ENCODE assay signal across 9 cellular contexts in the genomic region with DNA sequence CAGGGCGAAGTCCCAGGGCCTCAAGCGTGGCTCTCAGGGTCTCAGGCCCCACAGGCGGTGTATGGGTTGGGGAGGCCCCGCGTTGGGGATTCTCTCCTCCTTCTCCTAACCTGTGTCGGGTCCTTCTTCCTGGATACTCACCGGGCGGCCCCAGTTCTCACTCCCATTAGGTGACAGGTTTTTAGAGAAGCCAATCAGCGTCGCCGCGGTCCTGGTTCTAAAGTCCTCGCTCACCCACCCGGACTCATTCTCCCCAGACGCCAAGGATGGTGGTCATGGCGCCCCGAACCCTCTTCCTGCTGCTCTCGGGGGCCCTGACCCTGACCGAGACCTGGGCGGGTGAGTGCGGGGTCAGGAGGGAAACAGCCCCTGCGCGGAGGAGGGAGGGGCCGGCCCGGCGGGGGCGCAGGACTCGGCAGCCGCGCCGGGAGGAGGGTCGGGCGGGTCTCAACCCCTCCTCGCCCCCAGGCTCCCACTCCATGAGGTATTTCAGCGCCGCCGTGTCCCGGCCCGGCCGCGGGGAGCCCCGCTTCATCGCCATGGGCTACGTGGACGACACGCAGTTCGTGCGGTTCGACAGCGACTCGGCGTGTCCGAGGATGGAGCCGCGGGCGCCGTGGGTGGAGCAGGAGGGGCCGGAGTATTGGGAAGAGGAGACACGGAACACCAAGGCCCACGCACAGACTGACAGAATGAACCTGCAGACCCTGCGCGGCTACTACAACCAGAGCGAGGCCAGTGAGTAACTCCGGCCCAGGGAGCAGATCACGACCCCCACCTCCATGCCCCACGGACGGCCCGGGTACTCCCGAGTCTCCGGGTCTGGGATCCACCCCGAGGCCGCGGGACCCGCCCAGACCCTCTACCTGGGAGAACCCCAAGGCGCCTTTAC. TPM values are rescaled to one million over a fixed set of nuclear protein-coding genes. Genes with fewer than 3 reads are reported as not detected.
DNase-seq lines count a peak whose midpoint lies in the region; ATAC-seq and TF ChIP-seq lines count a peak whose summit lies in the region.
"Had no signal": no experiment of that assay in that cellular context is flagged by ENCODE, and none has a peak within 500 bp of the region (broad histone marks: within the 10 kb centered on the region; RNA-seq: fewer than 3 reads in every experiment).

HLA-G (plus strand) TSS at position 247 of the 892 bp plus-strand sequence; CDS start at position 267, 20 bp downstream.

- 7% methylated on average over 74 of the region's 75 CpGs for WGBS in right cardiac atrium

- H3K9me3 Mint-ChIP-seq in activated T-cell treated with anti-CD3 and anti-CD28 coated beads, Interleukin-2, amount 50 U/mL, for 72 hours, result no peaks in the 10 kb centered on the region
- no peaks in the 10 kb centered on the region for H3K9me3 Mint-ChIP-seq in progenitor cell of endocrine pancreas (ENCODE audit: low read depth)

- H3K4me1 Mint-ChIP-seq in activated T-cell treated with anti-CD3 and anti-CD28 coated beads, Interleukin-2, amount 50 U/mL, for 72 hours (ENCODE audit: low read depth), result peaks cover 11% of the 10 kb centered on the region
- no peaks in the 10 kb centered on the region for H3K4me1 Mint-ChIP-seq in progenitor cell of endocrine pancreas (ENCODE audit: low read depth)
- H3K4me1 Mint-ChIP-seq: brain had no signal

- TF ChIP-seq CTCF in GM12864 (IDR thresholded peaks at IDR 0.05; ENCODE audit: low read depth, low read length, missing control alignments) (no peak), progenitor cell of endocrine pancreas (IDR thresholded peaks at IDR 0.05; ENCODE audit: unreplicated experiment) (no peak)

- H3K4me3 Mint-ChIP-seq in activated T-cell treated with anti-CD3 and anti-CD28 coated beads, Interleukin-2, amount 50 U/mL, for 72 hours, result peak within 1 kb of the TSS; percentile 73 to 77
- H3K4me3 Mint-ChIP-seq in progenitor cell of endocrine pancreas (ENCODE audit: low read depth), result peak within 1 kb of the TSS; percentile 60

- no peaks in the 10 kb centered on the region for H3K36me3 Mint-ChIP-seq in activated T-cell treated with anti-CD3 and anti-CD28 coated beads, Interleukin-2, amount 50 U/mL, for 72 hours (ENCODE audit: insufficient read depth in 2 of 2)
- no peaks in the 10 kb centered on the region for H3K36me3 Mint-ChIP-seq in progenitor cell of endocrine pancreas (ENCODE audit: insufficient read depth)
- H3K36me3 Mint-ChIP-seq: brain had no signal

- H3K27ac ChIP-seq in right cardiac atrium (ENCODE audit: low read length), result no peak within 1 kb of the TSS

- DNase-seq in GM12864 (ENCODE audit: low read depth) (no peak), right cardiac atrium (peak in 1 of 3 donors; percentile 64), progenitor cell of endocrine pancreas (ENCODE audit: low spot score, unreplicated experiment) (no peak), NCI-H1092 treated with DMSO at 0.1 percent for 48 hours (lab: John Stamatoyannopoulos, UW) (no peak), HuH-7.5 (ENCODE audit: low spot score) (no peak)
- no peak for DNase-seq in activated T-cell treated with anti-CD3 and anti-CD28 coated beads, Interleukin-2, amount 50 U/mL, for 72 hours

- H3K4me3 ChIP-seq in GM12864 (ENCODE audit: low read depth, low read length) (peak within 1 kb of the TSS; percentile 40), right cardiac atrium (ENCODE audit: low read length) (peak within 1 kb of the TSS; percentile 7)

- no peak within 1 kb of the TSS for H3K27ac Mint-ChIP-seq in activated T-cell treated with anti-CD3 and anti-CD28 coated beads, Interleukin-2, amount 50 U/mL, for 72 hours
- H3K27ac Mint-ChIP-seq in progenitor cell of endocrine pancreas, result no peak within 1 kb of the TSS
- H3K27ac Mint-ChIP-seq: brain had no signal

- no peaks in the 10 kb centered on the region for H3K9me3 ChIP-seq in right cardiac atrium (ENCODE audit: control insufficient read depth, low read length)

- intact Hi-C loops in right cardiac atrium (cut with DNase I), result no loop called here

- H3K27me3 Mint-ChIP-seq in activated T-cell treated with anti-CD3 and anti-CD28 coated beads, Interleukin-2, amount 50 U/mL, for 72 hours (ENCODE audit: low read depth), result peaks cover 76% of the 10 kb centered on the region
- H3K27me3 Mint-ChIP-seq in progenitor cell of endocrine pancreas, result peaks cover 90% of the 10 kb centered on the region

- peak in 1 of 2 donors; percentile 51 for ATAC-seq in activated T-cell treated with anti-CD3 and anti-CD28 coated beads, Interleukin-2, amount 50 U/mL, for 72 hours (replicated peaks in 1 of 2)
- peak; percentile 35 to 51 for ATAC-seq in right cardiac atrium
- no peak for ATAC-seq in HG02973 (IDR thresholded peaks at IDR 0.05; ENCODE audit: unreplicated experiment)
- ATAC-seq in HG03378 (IDR thresholded peaks at IDR 0.05; ENCODE audit: unreplicated experiment), result no peak

- no peaks in the 10 kb centered on the region for H3K27me3 ChIP-seq in right cardiac atrium (ENCODE audit: control insufficient read depth, insufficient read depth)

- H3K4me1 ChIP-seq in right cardiac atrium (ENCODE audit: control insufficient read depth, insufficient read depth, low read length), result no peaks in the 10 kb centered on the region

RNA-seq across cellular contexts. Expression of gene HLA-G, which starts in this region (rescaled TPM):
- under 1 TPM in 1 of 2 donors, not detected in 1; 0.37 TPM for total RNA-seq in activated T-cell treated with anti-CD3 and anti-CD28 coated beads, Interleukin-2, amount 50 U/mL, for 72 hours
- 1 to 10 TPM in 1 of 4 donors, under 1 TPM in 1, not detected in 2; 0.18 to 1.2 TPM for total RNA-seq in right cardiac atrium
- not detected for polyA plus RNA-seq in right cardiac atrium
- 0.38 TPM in 1 of 2 replicates, not detected in the other for total RNA-seq in progenitor cell of endocrine pancreas

Comparison
In these comparisons a context has a peak if more than half of its experiments do, and no peak if none do; other contexts are left out.
1. ATAC-seq: peak in right cardiac atrium (2 of 2); none in HG02973 (single experiment) and HG03378 (single experiment).